Comparison of ENCODE assay signal across 1 cellular context in the genomic region with DNA sequence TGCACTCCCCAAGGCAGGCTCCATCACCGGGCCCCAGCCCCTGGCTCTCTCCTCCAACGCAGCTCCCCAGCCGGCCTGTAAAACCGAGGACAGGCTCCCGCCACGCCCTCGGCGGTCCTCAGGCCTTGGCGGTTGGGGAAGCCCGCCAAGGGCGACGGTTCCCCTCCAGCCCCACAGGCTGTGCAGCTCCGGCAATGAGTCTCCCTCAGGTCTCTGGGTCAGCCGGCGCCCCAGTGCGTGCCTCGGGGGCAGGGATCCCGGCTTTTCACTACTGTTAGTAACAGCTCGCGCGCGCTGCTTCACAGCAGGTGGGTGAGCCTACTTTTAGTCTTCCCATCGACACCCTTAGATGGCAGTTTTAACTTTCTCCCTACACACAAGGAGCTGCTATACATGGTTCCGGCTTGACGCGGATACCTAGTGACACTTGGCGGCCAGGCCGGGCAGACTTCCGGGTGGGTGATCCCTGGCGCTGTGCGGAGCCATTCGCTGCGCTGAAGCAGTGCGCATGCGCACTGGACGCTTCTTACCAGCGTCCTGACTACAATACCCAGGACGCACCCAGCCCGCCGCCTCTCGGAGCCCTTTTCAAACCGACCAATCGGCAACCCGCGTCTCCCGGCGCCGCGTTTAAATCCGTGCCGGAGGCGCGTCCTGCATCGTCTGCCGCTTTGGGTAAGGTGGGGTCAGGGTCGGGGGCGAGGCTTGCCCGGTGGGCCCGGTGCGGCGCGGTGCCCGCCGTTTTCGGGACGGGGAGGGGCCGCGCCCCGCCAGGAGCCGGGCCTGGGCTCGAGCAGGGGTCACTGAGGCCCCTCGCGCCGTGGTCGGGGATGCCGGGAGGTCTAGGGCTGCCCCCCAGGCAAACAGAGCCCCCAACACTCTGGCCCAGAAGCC.
A peak's percentile ranks its signal among the peaks of the same experiment; 100 is the strongest.
TF ChIP-seq lines count a peak whose summit lies in the region.

A gene with protein sequence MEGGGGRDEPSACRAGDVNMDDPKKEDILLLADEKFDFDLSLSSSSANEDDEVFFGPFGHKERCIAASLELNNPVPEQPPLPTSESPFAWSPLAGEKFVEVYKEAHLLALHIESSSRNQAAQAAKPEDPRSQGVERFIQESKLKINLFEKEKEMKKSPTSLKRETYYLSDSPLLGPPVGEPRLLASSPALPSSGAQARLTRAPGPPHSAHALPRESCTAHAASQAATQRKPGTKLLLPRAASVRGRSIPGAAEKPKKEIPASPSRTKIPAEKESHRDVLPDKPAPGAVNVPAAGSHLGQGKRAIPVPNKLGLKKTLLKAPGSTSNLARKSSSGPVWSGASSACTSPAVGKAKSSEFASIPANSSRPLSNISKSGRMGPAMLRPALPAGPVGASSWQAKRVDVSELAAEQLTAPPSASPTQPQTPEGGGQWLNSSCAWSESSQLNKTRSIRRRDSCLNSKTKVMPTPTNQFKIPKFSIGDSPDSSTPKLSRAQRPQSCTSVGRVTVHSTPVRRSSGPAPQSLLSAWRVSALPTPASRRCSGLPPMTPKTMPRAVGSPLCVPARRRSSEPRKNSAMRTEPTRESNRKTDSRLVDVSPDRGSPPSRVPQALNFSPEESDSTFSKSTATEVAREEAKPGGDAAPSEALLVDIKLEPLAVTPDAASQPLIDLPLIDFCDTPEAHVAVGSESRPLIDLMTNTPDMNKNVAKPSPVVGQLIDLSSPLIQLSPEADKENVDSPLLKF (plus strand): TSS at position 614 of the 894 bp plus-strand sequence. CDS start 531 bp downstream, outside the sequence.

TF ChIP-seq in HepG2, 621 proteins besides CTCF, POLR2A, EP300 and RAD21 (continued from another document and continues in another):
- TF ChIP-seq, protein P1, sequence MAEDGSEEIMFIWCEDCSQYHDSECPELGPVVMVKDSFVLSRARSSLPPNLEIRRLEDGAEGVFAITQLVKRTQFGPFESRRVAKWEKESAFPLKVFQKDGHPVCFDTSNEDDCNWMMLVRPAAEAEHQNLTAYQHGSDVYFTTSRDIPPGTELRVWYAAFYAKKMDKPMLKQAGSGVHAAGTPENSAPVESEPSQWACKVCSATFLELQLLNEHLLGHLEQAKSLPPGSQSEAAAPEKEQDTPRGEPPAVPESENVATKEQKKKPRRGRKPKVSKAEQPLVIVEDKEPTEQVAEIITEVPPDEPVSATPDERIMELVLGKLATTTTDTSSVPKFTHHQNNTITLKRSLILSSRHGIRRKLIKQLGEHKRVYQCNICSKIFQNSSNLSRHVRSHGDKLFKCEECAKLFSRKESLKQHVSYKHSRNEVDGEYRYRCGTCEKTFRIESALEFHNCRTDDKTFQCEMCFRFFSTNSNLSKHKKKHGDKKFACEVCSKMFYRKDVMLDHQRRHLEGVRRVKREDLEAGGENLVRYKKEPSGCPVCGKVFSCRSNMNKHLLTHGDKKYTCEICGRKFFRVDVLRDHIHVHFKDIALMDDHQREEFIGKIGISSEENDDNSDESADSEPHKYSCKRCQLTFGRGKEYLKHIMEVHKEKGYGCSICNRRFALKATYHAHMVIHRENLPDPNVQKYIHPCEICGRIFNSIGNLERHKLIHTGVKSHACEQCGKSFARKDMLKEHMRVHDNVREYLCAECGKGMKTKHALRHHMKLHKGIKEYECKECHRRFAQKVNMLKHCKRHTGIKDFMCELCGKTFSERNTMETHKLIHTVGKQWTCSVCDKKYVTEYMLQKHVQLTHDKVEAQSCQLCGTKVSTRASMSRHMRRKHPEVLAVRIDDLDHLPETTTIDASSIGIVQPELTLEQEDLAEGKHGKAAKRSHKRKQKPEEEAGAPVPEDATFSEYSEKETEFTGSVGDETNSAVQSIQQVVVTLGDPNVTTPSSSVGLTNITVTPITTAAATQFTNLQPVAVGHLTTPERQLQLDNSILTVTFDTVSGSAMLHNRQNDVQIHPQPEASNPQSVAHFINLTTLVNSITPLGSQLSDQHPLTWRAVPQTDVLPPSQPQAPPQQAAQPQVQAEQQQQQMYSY (CRISPR knock-in tag; IDR thresholded peaks at IDR 0.05): no peak
- TF ChIP-seq SOX6 (IDR thresholded peaks at IDR 0.05): no peak
- peak; percentile 55 for TF ChIP-seq SOX6 (CRISPR knock-in tag; IDR thresholded peaks at IDR 0.05)
- TF ChIP-seq, protein P2, sequence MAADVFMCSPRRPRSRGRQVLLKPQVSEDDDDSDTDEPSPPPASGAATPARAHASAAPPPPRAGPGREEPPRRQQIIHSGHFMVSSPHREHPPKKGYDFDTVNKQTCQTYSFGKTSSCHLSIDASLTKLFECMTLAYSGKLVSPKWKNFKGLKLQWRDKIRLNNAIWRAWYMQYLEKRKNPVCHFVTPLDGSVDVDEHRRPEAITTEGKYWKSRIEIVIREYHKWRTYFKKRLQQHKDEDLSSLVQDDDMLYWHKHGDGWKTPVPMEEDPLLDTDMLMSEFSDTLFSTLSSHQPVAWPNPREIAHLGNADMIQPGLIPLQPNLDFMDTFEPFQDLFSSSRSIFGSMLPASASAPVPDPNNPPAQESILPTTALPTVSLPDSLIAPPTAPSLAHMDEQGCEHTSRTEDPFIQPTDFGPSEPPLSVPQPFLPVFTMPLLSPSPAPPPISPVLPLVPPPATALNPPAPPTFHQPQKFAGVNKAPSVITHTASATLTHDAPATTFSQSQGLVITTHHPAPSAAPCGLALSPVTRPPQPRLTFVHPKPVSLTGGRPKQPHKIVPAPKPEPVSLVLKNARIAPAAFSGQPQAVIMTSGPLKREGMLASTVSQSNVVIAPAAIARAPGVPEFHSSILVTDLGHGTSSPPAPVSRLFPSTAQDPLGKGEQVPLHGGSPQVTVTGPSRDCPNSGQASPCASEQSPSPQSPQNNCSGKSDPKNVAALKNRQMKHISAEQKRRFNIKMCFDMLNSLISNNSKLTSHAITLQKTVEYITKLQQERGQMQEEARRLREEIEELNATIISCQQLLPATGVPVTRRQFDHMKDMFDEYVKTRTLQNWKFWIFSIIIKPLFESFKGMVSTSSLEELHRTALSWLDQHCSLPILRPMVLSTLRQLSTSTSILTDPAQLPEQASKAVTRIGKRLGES (CRISPR knock-in tag; IDR thresholded peaks at IDR 0.05; ENCODE audit: borderline replicate concordance): no peak
- TF ChIP-seq ZNF232 (CRISPR knock-in tag; IDR thresholded peaks at IDR 0.05; ENCODE audit: borderline replicate concordance): 0 out of 2 replicates have a peak, but pooled peaks have one; percentile 24
- TF ChIP-seq RCOR2 (CRISPR knock-in tag; IDR thresholded peaks at IDR 0.05): no peak
- no peak; the same call in 1 of the 2 replicates for TF ChIP-seq HIVEP1 (CRISPR knock-in tag; IDR thresholded peaks at IDR 0.05)
- TF ChIP-seq ATAD3A (CRISPR knock-in tag; IDR thresholded peaks at IDR 0.05): no peak
- no peak for TF ChIP-seq SRSF9 (IDR thresholded peaks at IDR 0.05; ENCODE audit: borderline replicate concordance, insufficient read depth, low read depth, low read length, poor library complexity, severe bottlenecking)
- TF ChIP-seq JARID2 (CRISPR knock-in tag; IDR thresholded peaks at IDR 0.05; ENCODE audit: insufficient replicate concordance): no peak
- peak; percentile 36; the same call in 1 of the 2 replicates for TF ChIP-seq MYC (CRISPR knock-in tag; IDR thresholded peaks at IDR 0.05; ENCODE audit: borderline replicate concordance)
- TF ChIP-seq ETV5 (CRISPR knock-in tag; IDR thresholded peaks at IDR 0.05; ENCODE audit: borderline replicate concordance): peak; percentile 79; the same call in 1 of the 2 replicates
- TF ChIP-seq YEATS2 (CRISPR knock-in tag; IDR thresholded peaks at IDR 0.05; ENCODE audit: borderline replicate concordance): peak; percentile 44
- no peak for TF ChIP-seq NFATC3 (CRISPR knock-in tag; IDR thresholded peaks at IDR 0.05)
- TF ChIP-seq, protein P3, sequence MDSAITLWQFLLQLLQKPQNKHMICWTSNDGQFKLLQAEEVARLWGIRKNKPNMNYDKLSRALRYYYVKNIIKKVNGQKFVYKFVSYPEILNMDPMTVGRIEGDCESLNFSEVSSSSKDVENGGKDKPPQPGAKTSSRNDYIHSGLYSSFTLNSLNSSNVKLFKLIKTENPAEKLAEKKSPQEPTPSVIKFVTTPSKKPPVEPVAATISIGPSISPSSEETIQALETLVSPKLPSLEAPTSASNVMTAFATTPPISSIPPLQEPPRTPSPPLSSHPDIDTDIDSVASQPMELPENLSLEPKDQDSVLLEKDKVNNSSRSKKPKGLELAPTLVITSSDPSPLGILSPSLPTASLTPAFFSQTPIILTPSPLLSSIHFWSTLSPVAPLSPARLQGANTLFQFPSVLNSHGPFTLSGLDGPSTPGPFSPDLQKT (CRISPR knock-in tag; IDR thresholded peaks at IDR 0.05; ENCODE audit: borderline replicate concordance): no peak
- TF ChIP-seq HNRNPL (IDR thresholded peaks at IDR 0.05; ENCODE audit: low read depth, low read length): no peak
- TF ChIP-seq CHD2 (IDR thresholded peaks at IDR 0.05; ENCODE audit: low read depth, low read length): no peak; the same call in 1 of the 2 replicates
- TF ChIP-seq ZNF614 (CRISPR knock-in tag; IDR thresholded peaks at IDR 0.05; ENCODE audit: borderline replicate concordance): no peak
- TF ChIP-seq, protein P4, sequence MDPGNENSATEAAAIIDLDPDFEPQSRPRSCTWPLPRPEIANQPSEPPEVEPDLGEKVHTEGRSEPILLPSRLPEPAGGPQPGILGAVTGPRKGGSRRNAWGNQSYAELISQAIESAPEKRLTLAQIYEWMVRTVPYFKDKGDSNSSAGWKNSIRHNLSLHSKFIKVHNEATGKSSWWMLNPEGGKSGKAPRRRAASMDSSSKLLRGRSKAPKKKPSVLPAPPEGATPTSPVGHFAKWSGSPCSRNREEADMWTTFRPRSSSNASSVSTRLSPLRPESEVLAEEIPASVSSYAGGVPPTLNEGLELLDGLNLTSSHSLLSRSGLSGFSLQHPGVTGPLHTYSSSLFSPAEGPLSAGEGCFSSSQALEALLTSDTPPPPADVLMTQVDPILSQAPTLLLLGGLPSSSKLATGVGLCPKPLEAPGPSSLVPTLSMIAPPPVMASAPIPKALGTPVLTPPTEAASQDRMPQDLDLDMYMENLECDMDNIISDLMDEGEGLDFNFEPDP (CRISPR knock-in tag; conservative IDR thresholded peaks at IDR 0.05): 0 out of 2 replicates have a peak, but pooled peaks have one; percentile 88
- TF ChIP-seq PRPF4 (IDR thresholded peaks at IDR 0.05; ENCODE audit: low read depth, low read length, poor library complexity, severe bottlenecking): no peak
- TF ChIP-seq ZNF264 (CRISPR knock-in tag; IDR thresholded peaks at IDR 0.05): peak; percentile 47; the same call in 1 of the 2 replicates
- TF ChIP-seq MED8 (CRISPR knock-in tag; IDR thresholded peaks at IDR 0.05; ENCODE audit: insufficient replicate concordance): peak; percentile 32
- TF ChIP-seq, protein P5, sequence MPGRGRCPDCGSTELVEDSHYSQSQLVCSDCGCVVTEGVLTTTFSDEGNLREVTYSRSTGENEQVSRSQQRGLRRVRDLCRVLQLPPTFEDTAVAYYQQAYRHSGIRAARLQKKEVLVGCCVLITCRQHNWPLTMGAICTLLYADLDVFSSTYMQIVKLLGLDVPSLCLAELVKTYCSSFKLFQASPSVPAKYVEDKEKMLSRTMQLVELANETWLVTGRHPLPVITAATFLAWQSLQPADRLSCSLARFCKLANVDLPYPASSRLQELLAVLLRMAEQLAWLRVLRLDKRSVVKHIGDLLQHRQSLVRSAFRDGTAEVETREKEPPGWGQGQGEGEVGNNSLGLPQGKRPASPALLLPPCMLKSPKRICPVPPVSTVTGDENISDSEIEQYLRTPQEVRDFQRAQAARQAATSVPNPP (CRISPR knock-in tag; IDR thresholded peaks at IDR 0.05): peak; percentile 80; the same call in 1 of the 2 replicates
- TF ChIP-seq XRCC5 (optimal IDR thresholded peaks at IDR 0.05; ENCODE audit: low read length): peak; percentile 38
- TF ChIP-seq ARID2 (CRISPR knock-in tag; IDR thresholded peaks at IDR 0.05; ENCODE audit: borderline replicate concordance): peak; percentile 84
- TF ChIP-seq PHF5A (CRISPR knock-in tag; IDR thresholded peaks at IDR 0.05; ENCODE audit: low read depth, unreplicated experiment): no peak
- TF ChIP-seq, protein P6, sequence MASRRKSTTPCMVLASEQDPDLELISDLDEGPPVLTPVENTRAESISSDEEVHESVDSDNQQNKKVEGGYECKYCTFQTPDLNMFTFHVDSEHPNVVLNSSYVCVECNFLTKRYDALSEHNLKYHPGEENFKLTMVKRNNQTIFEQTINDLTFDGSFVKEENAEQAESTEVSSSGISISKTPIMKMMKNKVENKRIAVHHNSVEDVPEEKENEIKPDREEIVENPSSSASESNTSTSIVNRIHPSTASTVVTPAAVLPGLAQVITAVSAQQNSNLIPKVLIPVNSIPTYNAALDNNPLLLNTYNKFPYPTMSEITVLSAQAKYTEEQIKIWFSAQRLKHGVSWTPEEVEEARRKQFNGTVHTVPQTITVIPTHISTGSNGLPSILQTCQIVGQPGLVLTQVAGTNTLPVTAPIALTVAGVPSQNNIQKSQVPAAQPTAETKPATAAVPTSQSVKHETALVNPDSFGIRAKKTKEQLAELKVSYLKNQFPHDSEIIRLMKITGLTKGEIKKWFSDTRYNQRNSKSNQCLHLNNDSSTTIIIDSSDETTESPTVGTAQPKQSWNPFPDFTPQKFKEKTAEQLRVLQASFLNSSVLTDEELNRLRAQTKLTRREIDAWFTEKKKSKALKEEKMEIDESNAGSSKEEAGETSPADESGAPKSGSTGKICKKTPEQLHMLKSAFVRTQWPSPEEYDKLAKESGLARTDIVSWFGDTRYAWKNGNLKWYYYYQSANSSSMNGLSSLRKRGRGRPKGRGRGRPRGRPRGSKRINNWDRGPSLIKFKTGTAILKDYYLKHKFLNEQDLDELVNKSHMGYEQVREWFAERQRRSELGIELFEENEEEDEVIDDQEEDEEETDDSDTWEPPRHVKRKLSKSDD (CRISPR knock-in tag; IDR thresholded peaks at IDR 0.05; ENCODE audit: low read depth): peak; percentile 70
- 0 out of 2 replicates have a peak, but pooled peaks have one; percentile 32 for TF ChIP-seq GATAD2A (CRISPR knock-in tag; IDR thresholded peaks at IDR 0.05)
- no peak for TF ChIP-seq ZSCAN22 (CRISPR knock-in tag; IDR thresholded peaks at IDR 0.05)
- TF ChIP-seq, protein P7, sequence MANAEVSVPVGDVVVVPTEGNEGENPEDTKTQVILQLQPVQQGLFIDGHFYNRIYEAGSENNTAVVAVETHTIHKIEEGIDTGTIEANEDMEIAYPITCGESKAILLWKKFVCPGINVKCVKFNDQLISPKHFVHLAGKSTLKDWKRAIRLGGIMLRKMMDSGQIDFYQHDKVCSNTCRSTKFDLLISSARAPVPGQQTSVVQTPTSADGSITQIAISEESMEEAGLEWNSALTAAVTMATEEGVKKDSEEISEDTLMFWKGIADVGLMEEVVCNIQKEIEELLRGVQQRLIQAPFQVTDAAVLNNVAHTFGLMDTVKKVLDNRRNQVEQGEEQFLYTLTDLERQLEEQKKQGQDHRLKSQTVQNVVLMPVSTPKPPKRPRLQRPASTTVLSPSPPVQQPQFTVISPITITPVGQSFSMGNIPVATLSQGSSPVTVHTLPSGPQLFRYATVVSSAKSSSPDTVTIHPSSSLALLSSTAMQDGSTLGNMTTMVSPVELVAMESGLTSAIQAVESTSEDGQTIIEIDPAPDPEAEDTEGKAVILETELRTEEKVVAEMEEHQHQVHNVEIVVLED (CRISPR knock-in tag; IDR thresholded peaks at IDR 0.05; ENCODE audit: borderline replicate concordance): peak; percentile 94
- TF ChIP-seq THYN1 (CRISPR knock-in tag; IDR thresholded peaks at IDR 0.05; ENCODE audit: borderline replicate concordance, low read depth): peak; percentile 96; the same call in 1 of the 2 replicates
- TF ChIP-seq ZNF331 (CRISPR knock-in tag; IDR thresholded peaks at IDR 0.05): no peak
- TF ChIP-seq RFX5 (IDR thresholded peaks at IDR 0.05; ENCODE audit: low read depth, low read length): no peak
- TF ChIP-seq ZNF674 (CRISPR knock-in tag; IDR thresholded peaks at IDR 0.05; ENCODE audit: low read depth): no peak
- TF ChIP-seq ZNF121 (CRISPR knock-in tag; IDR thresholded peaks at IDR 0.05): no peak
- TF ChIP-seq ZNF430 (CRISPR knock-in tag; IDR thresholded peaks at IDR 0.05): peak; percentile 69
- TF ChIP-seq ZNF296 (CRISPR knock-in tag; conservative IDR thresholded peaks at IDR 0.05): no peak
- peak; percentile 56 for TF ChIP-seq ASH2L (IDR thresholded peaks at IDR 0.05; ENCODE audit: insufficient read length, low read depth, low read length)
- TF ChIP-seq ZNF670 (CRISPR knock-in tag; IDR thresholded peaks at IDR 0.05; ENCODE audit: borderline replicate concordance): no peak
